ENCODE assay signal across 1 cellular context in genomic region chr5:80747922-80748321, GRCh38.
TF ChIP-seq lines count a peak whose summit lies in the region.

No MANE protein-coding gene starts in this region.

TF ChIP-seq in HepG2, 621 proteins besides CTCF, POLR2A, EP300 and RAD21 (continued from another document):
- TF ChIP-seq ZNF572 (CRISPR knock-in tag; IDR thresholded peaks at IDR 0.05) (no peak), BCLAF1 (IDR thresholded peaks at IDR 0.05) (no peak), ZNF12 (CRISPR knock-in tag; IDR thresholded peaks at IDR 0.05) (no peak)
